8 cellular contexts compared by ENCODE assay signal in genomic region chr13:20182231-20182846, GRCh38.
DNase-seq lines count a peak whose midpoint lies in the region; ATAC-seq and TF ChIP-seq lines count a peak whose summit lies in the region.

No MANE protein-coding gene starts in this region.

- TF ChIP-seq CTCF in GM13977 (IDR thresholded peaks at IDR 0.05; ENCODE audit: extremely low read depth, insufficient read depth, missing control alignments): peak; percentile 83
- TF ChIP-seq CTCF in VCaP (conservative IDR thresholded peaks at IDR 0.05): peak; percentile 91
- peak; percentile 59 to 80 for TF ChIP-seq CTCF in tibial artery (IDR thresholded peaks at IDR 0.05)

- H3K9me3 Mint-ChIP-seq in memory B cell: no peaks in the 10 kb centered on the region

- H3K36me3 Mint-ChIP-seq in memory B cell: no peaks in the 10 kb centered on the region

- no peaks in the 10 kb centered on the region for H3K4me1 ChIP-seq in effector memory CD4-positive, alpha-beta T cell (ENCODE audit: control insufficient read depth, insufficient read depth, low read length, poor library complexity, severe bottlenecking)
- peaks cover 0 to 4% (median 0%) of the 10 kb centered on the region in 4 donors for H3K4me1 ChIP-seq in tibial artery

- in situ Hi-C loops in GM13977 (cut with MboI; ENCODE audit: low pct_unique_long_range_greater_than_20kb, low sequenced_read_pairs, unreplicated experiment): loop anchor here (10.0 to 25.0 kb wide), 3 partner anchors 302 to 730 kb away; partner anchors contain the start of gene XPO4

- H3K4me3 ChIP-seq in effector memory CD4-positive, alpha-beta T cell (ENCODE audit: insufficient read depth, low read depth, low read length, poor library complexity, severe bottlenecking): no peak overlapping the region
- H3K4me3 ChIP-seq in tibial artery: no peak overlapping the region

- H3K4me3 Mint-ChIP-seq in memory B cell: no peak overlapping the region

- peak; percentile 75 for ATAC-seq in HG02981 (IDR thresholded peaks at IDR 0.05; ENCODE audit: unreplicated experiment)
- peak; percentile 99 for ATAC-seq in memory B cell (ENCODE audit: low read depth)

- H3K27ac Mint-ChIP-seq in memory B cell: no peak overlapping the region

- peaks cover 25% of the 10 kb centered on the region for H3K27me3 Mint-ChIP-seq in memory B cell

- no peaks in the 10 kb centered on the region for H3K27me3 ChIP-seq in effector memory CD4-positive, alpha-beta T cell (replicated peaks; ENCODE audit: control insufficient read depth, insufficient read depth, low read length, poor library complexity, severe bottlenecking)
- H3K27me3 ChIP-seq in tibial artery: peaks cover 0 to 66% of the 10 kb centered on the region in 2 donors

- no peaks in the 10 kb centered on the region for H3K36me3 ChIP-seq in effector memory CD4-positive, alpha-beta T cell (ENCODE audit: control insufficient read depth, insufficient read depth, low read length)
- no peaks in the 10 kb centered on the region for H3K36me3 ChIP-seq in tibial artery

- H3K27ac ChIP-seq in VCaP (no peak overlapping the region), tibial artery (no peak overlapping the region)
- no peak overlapping the region for H3K27ac ChIP-seq in effector memory CD4-positive, alpha-beta T cell (ENCODE audit: insufficient read depth, low read length, poor library complexity, severe bottlenecking)

- DNase-seq in AG08396 (ENCODE audit: low spot score) (peak; percentile 85), GM13977 (ENCODE audit: low spot score) (peak; percentile 86), NCI-H2196 (lab: John Stamatoyannopoulos, UW; ENCODE audit: unreplicated experiment) (peak; percentile 48), memory B cell (ENCODE audit: low spot score in 2 of 2) (peak; percentile 42 to 63), tibial artery (no peak)
- DNase-seq in effector memory CD4-positive, alpha-beta T cell: peak in 2 of 3 donors; percentile 14 to 40

- no peaks in the 10 kb centered on the region for H3K4me1 Mint-ChIP-seq in memory B cell

- H3K9me3 ChIP-seq in effector memory CD4-positive, alpha-beta T cell (ENCODE audit: control insufficient read depth, low read length): no peaks in the 10 kb centered on the region
- no peaks in the 10 kb centered on the region for H3K9me3 ChIP-seq in tibial artery

- intact Hi-C loops in tibial artery (cut with DNase I; ENCODE audit: low total_unique reads): no loop called here

Comparison
In these comparisons a context has a peak if more than half of its experiments do, and no peak if none do; other contexts are left out.
1. DNase-seq: peak in AG08396 (single experiment), GM13977 (single experiment), NCI-H2196 (single experiment), effector memory CD4-positive, alpha-beta T cell (2 of 3) and memory B cell (2 of 2); none in tibial artery (0 of 2).
2. Peak in every context shown above with its lines, with median percentiles within 50 percentile points of each other: CTCF ChIP-seq.